ENCODE assay signal across 10 cellular contexts in the genomic region with DNA sequence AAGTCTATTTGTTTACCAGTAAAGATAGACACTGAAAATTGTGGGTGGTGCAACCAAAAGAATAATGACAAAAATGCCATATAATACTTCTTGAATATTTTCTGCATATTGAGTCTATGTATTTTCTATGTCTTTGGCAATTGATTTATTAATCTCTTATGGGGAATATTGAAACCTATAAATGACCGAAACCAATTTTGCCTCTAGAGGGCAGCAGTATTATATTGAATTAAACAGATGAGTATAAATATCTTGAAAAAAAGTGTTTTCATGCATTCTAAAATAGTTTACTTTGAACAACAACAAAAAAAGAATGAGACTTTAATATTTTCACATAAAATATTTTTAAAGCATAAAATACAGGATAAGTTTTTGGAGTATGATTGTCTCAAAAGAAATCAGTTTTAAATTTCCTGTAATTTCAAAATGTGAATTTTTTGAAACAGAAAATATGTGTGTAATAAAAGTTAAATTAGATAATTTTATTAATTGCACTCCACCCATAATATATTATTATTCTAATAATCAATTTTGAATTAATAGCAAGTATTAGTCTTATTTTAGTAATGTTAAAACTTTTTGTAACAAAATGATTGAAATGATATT. TPM values are rescaled to one million over a fixed set of nuclear protein-coding genes. Genes with fewer than 3 reads are reported as not detected.
DNase-seq lines count a peak whose midpoint lies in the region; ATAC-seq and TF ChIP-seq lines count a peak whose summit lies in the region.
"Had no signal": no experiment of that assay in that cellular context is flagged by ENCODE, and none has a peak within 500 bp of the region (broad histone marks: within the 10 kb centered on the region; RNA-seq: fewer than 3 reads in every experiment).

No MANE protein-coding gene starts in this region.

- peaks cover 22% of the 10 kb centered on the region for H3K4me1 ChIP-seq in osteoblast (ENCODE audit: insufficient read depth, low read length)
- H3K4me1 ChIP-seq: prostate gland had no signal

- no peak for ATAC-seq in HG03432 (IDR thresholded peaks at IDR 0.05; ENCODE audit: unreplicated experiment)
- ATAC-seq: WTC11 had no signal

- no peaks in the 10 kb centered on the region for H4K20me1 ChIP-seq in osteoblast (ENCODE audit: insufficient read depth, low read length)

- no peaks in the 10 kb centered on the region for H3K27me3 Mint-ChIP-seq in chondrocyte (ENCODE audit: low read depth)

- H3K9me3 ChIP-seq in osteoblast (ENCODE audit: low read depth, low read length) = no peaks in the 10 kb centered on the region
- H3K9me3 ChIP-seq: prostate gland had no signal

- H3K4me2 ChIP-seq in osteoblast (ENCODE audit: insufficient read depth, low read length) = no peak overlapping the region

- DNase-seq in EH (ENCODE audit: low read depth) (peak; percentile 21), LoVo (ENCODE audit: low spot score) (peak; percentile 24), chondrocyte (ENCODE audit: low spot score) (no peak), osteoblast (ENCODE audit: insufficient read length, low spot score, missing footprints) (no peak), coronary artery (ENCODE audit: low spot score) (no peak), HuH-7.5 (ENCODE audit: low spot score) (no peak)
- DNase-seq in activated CD4-positive, alpha-beta T cell treated with anti-CD3 and anti-CD28 coated beads, Interleukin-2, amount 50 U/mL, for 1 hour = no peak

- peaks cover 29% of the 10 kb centered on the region for H3K36me3 ChIP-seq in osteoblast (ENCODE audit: insufficient read depth, low read length)
- H3K36me3 ChIP-seq: prostate gland had no signal

- no peak overlapping the region for H3K4me3 ChIP-seq in osteoblast (ENCODE audit: insufficient read depth, low read length)
- H3K4me3 ChIP-seq in coronary artery = no peak overlapping the region
- H3K4me3 ChIP-seq: prostate gland had no signal

- H3K27ac ChIP-seq in osteoblast (ENCODE audit: low read depth, low read length) (no peak overlapping the region), coronary artery (no peak overlapping the region)
- H3K27ac ChIP-seq: prostate gland had no signal

- H3K36me3 Mint-ChIP-seq in chondrocyte (ENCODE audit: low read depth) = peaks cover 26% of the 10 kb centered on the region

- H3K27ac Mint-ChIP-seq in chondrocyte (ENCODE audit: unreplicated experiment) = no peak overlapping the region
- H3K27ac Mint-ChIP-seq: WTC11 had no signal

- H3K27me3 ChIP-seq in osteoblast (ENCODE audit: insufficient read depth, low read length) = no peaks in the 10 kb centered on the region

- H3K4me3 Mint-ChIP-seq in chondrocyte (ENCODE audit: unreplicated experiment) = no peak overlapping the region
- H3K4me3 Mint-ChIP-seq: WTC11 had no signal

- TF ChIP-seq CTCF in chondrocyte (IDR thresholded peaks at IDR 0.05) (peak; percentile 92), osteoblast (IDR thresholded peaks at IDR 0.05; ENCODE audit: extremely low read depth, low read depth, low read length) (peak; percentile 63), coronary artery (IDR thresholded peaks at IDR 0.05) (no peak)

- H3K79me2 ChIP-seq in osteoblast (ENCODE audit: insufficient read depth, low read length) = peaks cover 9% of the 10 kb centered on the region

- H3K4me1 Mint-ChIP-seq in chondrocyte (ENCODE audit: low read depth) = peaks cover 18% of the 10 kb centered on the region

- H3K9me3 Mint-ChIP-seq in chondrocyte (ENCODE audit: low read depth) = peaks cover 8% of the 10 kb centered on the region

- H2AFZ ChIP-seq in osteoblast (ENCODE audit: low read length) = no peak overlapping the region

RNA-seq across cellular contexts. Expression of gene CALCRL, which starts 49.9 kb away (rescaled TPM):
- total RNA-seq in chondrocyte = 19.3 to 22.7 TPM (median 21.8 TPM) in 3 replicates
- total RNA-seq in osteoblast = 5.6 and 7.6 TPM in 2 replicates

RNA-seq across cellular contexts. Expression of gene TFPI, which starts 56.3 kb away (rescaled TPM):
- 116 to 173 TPM (median 161 TPM) in 3 replicates for total RNA-seq in chondrocyte
- 123 and 154 TPM in 2 replicates for total RNA-seq in osteoblast

Comparison
In these comparisons a context has a peak if more than half of its experiments do, and no peak if none do; other contexts are left out.
1. DNase-seq: peak in EH (single experiment) and LoVo (single experiment); none in chondrocyte (single experiment), osteoblast (single experiment), activated CD4-positive, alpha-beta T cell treated with anti-CD3 and anti-CD28 coated beads, Interleukin-2, amount 50 U/mL, for 1 hour (single experiment), coronary artery (single experiment) and HuH-7.5 (single experiment).